Comparison of ENCODE assay signal across 2 cellular contexts in the genomic region with DNA sequence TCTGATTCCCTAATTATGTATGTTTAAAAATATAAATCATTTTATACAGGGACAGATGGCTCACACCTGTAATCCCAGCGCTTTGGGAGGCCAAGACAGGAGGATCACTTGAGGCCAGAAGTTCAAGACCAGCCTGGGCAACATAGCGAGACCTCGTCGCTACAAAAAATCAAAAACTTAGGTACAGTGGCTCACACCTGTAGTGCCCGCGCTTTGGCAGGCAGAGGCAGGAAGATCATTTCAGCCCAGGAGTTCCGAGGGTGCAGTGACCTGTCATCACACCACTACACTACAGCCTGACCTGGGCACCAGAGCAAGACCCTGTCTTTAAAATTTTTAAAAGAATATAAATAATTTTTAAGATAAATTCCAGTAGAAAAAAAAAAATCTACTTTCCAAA.
A peak's percentile ranks its signal among the peaks of the same experiment; 100 is the strongest.
TF ChIP-seq lines count a peak whose summit lies in the region.

No MANE protein-coding gene starts in this region.

TF ChIP-seq in WTC11, 78 proteins besides CTCF, POLR2A, EP300 and RAD21:
- TF ChIP-seq SMAD4 (CRISPR knock-in tag; IDR thresholded peaks at IDR 0.05): no peak
- TF ChIP-seq TP53 (CRISPR knock-in tag; IDR thresholded peaks at IDR 0.05): no peak
- TF ChIP-seq ZNF121 (CRISPR knock-in tag; IDR thresholded peaks at IDR 0.05): peak; percentile 96
- TF ChIP-seq, protein P1, sequence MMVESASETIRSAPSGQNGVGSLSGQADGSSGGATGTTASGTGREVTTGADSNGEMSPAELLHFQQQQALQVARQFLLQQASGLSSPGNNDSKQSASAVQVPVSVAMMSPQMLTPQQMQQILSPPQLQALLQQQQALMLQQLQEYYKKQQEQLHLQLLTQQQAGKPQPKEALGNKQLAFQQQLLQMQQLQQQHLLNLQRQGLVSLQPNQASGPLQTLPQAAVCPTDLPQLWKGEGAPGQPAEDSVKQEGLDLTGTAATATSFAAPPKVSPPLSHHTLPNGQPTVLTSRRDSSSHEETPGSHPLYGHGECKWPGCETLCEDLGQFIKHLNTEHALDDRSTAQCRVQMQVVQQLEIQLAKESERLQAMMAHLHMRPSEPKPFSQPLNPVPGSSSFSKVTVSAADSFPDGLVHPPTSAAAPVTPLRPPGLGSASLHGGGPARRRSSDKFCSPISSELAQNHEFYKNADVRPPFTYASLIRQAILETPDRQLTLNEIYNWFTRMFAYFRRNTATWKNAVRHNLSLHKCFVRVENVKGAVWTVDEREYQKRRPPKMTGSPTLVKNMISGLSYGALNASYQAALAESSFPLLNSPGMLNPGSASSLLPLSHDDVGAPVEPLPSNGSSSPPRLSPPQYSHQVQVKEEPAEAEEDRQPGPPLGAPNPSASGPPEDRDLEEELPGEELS (CRISPR knock-in tag; IDR thresholded peaks at IDR 0.05): no peak

TF ChIP-seq in H1, 55 proteins besides CTCF, POLR2A, EP300 and RAD21:
- TF ChIP-seq CREB1 (IDR thresholded peaks at IDR 0.05) (no peak), SP2 (IDR thresholded peaks at IDR 0.05; ENCODE audit: low read length) (no peak)
